4 cellular contexts compared by ENCODE assay signal in genomic region chr14:106338775-106339174, GRCh38.
DNase-seq lines count a peak whose midpoint lies in the region; TF ChIP-seq lines count a peak whose summit lies in the region.
"Not testable (repeated sequence)": the region's sequence is repeated elsewhere in the genome, so short reads cannot be mapped to it uniquely, and the experiment has no call there.

No MANE protein-coding gene starts in this region.

- not testable (repeated sequence) for H3K4me3 Mint-ChIP-seq in activated CD4-positive, alpha-beta T cell treated with anti-CD3 and anti-CD28 coated beads, Interleukin-2, amount 10 ng/mL, durations not matched to agents 24 days and 14 days; osteocyte (ENCODE audit: unreplicated experiment); type B pancreatic cell

- not testable (repeated sequence) for H3K4me3 ChIP-seq in right atrium auricular region

- H3K36me3 ChIP-seq in right atrium auricular region = not testable (repeated sequence)

- not testable (repeated sequence) for H3K36me3 Mint-ChIP-seq in activated CD4-positive, alpha-beta T cell treated with anti-CD3 and anti-CD28 coated beads, Interleukin-2, amount 10 ng/mL, durations not matched to agents 24 days and 14 days (ENCODE audit: low read depth); osteocyte (ENCODE audit: unreplicated experiment); type B pancreatic cell

- DNase-seq in activated CD4-positive, alpha-beta T cell treated with anti-CD3 and anti-CD28 coated beads, Interleukin-2, amount 10 ng/mL, durations not matched to agents 24 days and 14 days = peak; percentile 47
- DNase-seq in right atrium auricular region (ENCODE audit: low spot score) (peak; percentile 57), osteocyte (ENCODE audit: extremely low spot score, unreplicated experiment) (peak; percentile 88), type B pancreatic cell (ENCODE audit: extremely low spot score, unreplicated experiment) (peak; percentile 66)

- not testable (repeated sequence) for H3K9me3 ChIP-seq in right atrium auricular region

- intact Hi-C loops in activated CD4-positive, alpha-beta T cell treated with anti-CD3 and anti-CD28 coated beads, Interleukin-2, amount 10 ng/mL, durations not matched to agents 24 days and 14 days (cut with micrococcal nuclease) = not testable (repeated sequence)

- H3K4me1 ChIP-seq in right atrium auricular region = not testable (repeated sequence)

- not testable (repeated sequence) for H3K4me1 Mint-ChIP-seq in activated CD4-positive, alpha-beta T cell treated with anti-CD3 and anti-CD28 coated beads, Interleukin-2, amount 10 ng/mL, durations not matched to agents 24 days and 14 days; osteocyte (ENCODE audit: unreplicated experiment); type B pancreatic cell (ENCODE audit: unreplicated experiment)

- not testable (repeated sequence) for H3K27me3 ChIP-seq in right atrium auricular region

- H3K27ac Mint-ChIP-seq in activated CD4-positive, alpha-beta T cell treated with anti-CD3 and anti-CD28 coated beads, Interleukin-2, amount 10 ng/mL, durations not matched to agents 24 days and 14 days; osteocyte (ENCODE audit: unreplicated experiment); type B pancreatic cell: not testable (repeated sequence)

- H3K27ac ChIP-seq in right atrium auricular region = not testable (repeated sequence)

- not testable (repeated sequence) for TF ChIP-seq CTCF in right atrium auricular region (IDR thresholded peaks at IDR 0.05); osteocyte (IDR thresholded peaks at IDR 0.05); type B pancreatic cell (conservative IDR thresholded peaks at IDR 0.05)

- H3K9me3 Mint-ChIP-seq in activated CD4-positive, alpha-beta T cell treated with anti-CD3 and anti-CD28 coated beads, Interleukin-2, amount 10 ng/mL, durations not matched to agents 24 days and 14 days = not testable (repeated sequence)
- H3K9me3 Mint-ChIP-seq in osteocyte (ENCODE audit: unreplicated experiment) = peaks cover 47% of the 10 kb centered on the region
- H3K9me3 Mint-ChIP-seq in type B pancreatic cell = peaks cover 13% of the 10 kb centered on the region

- H3K27me3 Mint-ChIP-seq in activated CD4-positive, alpha-beta T cell treated with anti-CD3 and anti-CD28 coated beads, Interleukin-2, amount 10 ng/mL, durations not matched to agents 24 days and 14 days = peaks cover 21% of the 10 kb centered on the region
- H3K27me3 Mint-ChIP-seq in osteocyte (ENCODE audit: unreplicated experiment); type B pancreatic cell: not testable (repeated sequence)
